Comparison of ENCODE assay signal across 1 cellular context in the genomic region with DNA sequence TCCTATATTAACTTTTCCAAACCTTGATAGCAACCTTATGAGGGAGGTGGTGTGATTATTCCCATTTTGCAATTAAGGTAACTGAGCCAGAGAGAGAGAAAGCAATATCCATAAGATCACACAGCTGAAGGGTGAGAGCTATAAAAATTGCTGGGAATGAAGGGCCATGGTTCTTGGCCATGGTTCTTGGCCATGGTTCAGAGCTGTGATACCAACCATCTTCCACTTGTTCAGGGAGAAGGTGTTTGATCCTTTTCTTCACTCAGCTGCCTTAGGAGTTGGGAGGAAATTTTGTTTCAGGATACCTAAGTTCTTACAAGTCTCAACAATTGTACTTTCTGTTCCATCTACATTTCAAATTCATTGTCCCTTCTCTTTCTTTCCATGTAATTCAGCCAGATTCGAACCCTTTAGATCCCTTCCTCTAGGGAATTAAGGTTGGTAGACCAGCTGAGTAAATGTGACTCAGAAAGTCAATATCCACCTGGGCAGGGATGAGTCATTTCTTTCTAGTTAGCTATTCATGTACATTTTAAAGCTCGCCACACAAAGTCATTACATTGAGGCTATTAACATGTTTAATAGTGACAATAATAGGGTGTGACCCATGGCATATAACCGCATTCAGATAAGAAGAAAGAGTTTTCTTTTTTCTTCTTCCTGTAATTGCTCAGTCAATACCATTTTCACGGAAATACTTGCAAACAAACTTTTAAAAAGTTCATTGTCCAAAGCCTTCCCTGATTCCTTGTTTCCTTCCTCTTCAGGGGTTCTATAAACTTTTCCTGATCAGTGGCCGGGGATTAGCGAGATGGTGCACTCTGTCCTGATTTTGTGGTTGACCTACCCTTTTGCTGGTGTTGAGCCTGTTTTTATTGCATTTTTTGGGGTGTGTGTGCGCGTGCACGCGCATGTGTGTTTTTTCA.
TF ChIP-seq lines count a peak whose summit lies in the region.

No MANE protein-coding gene starts in this region.

TF ChIP-seq in A549, 52 proteins besides CTCF, POLR2A, EP300 and RAD21 (continued from another document):
- TF ChIP-seq, protein P1, sequence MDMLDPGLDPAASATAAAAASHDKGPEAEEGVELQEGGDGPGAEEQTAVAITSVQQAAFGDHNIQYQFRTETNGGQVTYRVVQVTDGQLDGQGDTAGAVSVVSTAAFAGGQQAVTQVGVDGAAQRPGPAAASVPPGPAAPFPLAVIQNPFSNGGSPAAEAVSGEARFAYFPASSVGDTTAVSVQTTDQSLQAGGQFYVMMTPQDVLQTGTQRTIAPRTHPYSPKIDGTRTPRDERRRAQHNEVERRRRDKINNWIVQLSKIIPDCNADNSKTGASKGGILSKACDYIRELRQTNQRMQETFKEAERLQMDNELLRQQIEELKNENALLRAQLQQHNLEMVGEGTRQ (IDR thresholded peaks at IDR 0.05): no peak
- no peak for TF ChIP-seq RFX5 (IDR thresholded peaks at IDR 0.05)
- no peak for TF ChIP-seq ZNF302 (CRISPR knock-in tag; IDR thresholded peaks at IDR 0.05)
- no peak for TF ChIP-seq EHMT2 (IDR thresholded peaks at IDR 0.05; ENCODE audit: low read depth)
- TF ChIP-seq TFCP2L1 (CRISPR knock-in tag; IDR thresholded peaks at IDR 0.05): no peak
- TF ChIP-seq, protein P2, sequence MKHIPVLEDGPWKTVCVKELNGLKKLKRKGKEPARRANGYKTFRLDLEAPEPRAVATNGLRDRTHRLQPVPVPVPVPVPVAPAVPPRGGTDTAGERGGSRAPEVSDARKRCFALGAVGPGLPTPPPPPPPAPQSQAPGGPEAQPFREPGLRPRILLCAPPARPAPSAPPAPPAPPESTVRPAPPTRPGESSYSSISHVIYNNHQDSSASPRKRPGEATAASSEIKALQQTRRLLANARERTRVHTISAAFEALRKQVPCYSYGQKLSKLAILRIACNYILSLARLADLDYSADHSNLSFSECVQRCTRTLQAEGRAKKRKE (CRISPR knock-in tag; IDR thresholded peaks at IDR 0.05; ENCODE audit: low read depth): 0 out of 2 replicates have a peak, but pooled peaks have one; percentile 18
- TF ChIP-seq, protein P3, sequence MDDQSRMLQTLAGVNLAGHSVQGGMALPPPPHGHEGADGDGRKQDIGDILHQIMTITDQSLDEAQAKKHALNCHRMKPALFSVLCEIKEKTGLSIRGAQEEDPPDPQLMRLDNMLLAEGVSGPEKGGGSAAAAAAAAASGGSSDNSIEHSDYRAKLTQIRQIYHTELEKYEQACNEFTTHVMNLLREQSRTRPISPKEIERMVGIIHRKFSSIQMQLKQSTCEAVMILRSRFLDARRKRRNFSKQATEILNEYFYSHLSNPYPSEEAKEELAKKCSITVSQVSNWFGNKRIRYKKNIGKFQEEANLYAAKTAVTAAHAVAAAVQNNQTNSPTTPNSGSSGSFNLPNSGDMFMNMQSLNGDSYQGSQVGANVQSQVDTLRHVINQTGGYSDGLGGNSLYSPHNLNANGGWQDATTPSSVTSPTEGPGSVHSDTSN (IDR thresholded peaks at IDR 0.05): peak; percentile 89
- no peak; the same call in 1 of the 2 replicates for TF ChIP-seq FOXS1 (CRISPR knock-in tag; IDR thresholded peaks at IDR 0.05)
- TF ChIP-seq KDM1A (IDR thresholded peaks at IDR 0.05; ENCODE audit: low read depth): no peak
- TF ChIP-seq BHLHE40 (IDR thresholded peaks at IDR 0.05; ENCODE audit: low read depth, low read length): no peak
- no peak for TF ChIP-seq FOSB (CRISPR knock-in tag; IDR thresholded peaks at IDR 0.05)
- TF ChIP-seq, protein P4, sequence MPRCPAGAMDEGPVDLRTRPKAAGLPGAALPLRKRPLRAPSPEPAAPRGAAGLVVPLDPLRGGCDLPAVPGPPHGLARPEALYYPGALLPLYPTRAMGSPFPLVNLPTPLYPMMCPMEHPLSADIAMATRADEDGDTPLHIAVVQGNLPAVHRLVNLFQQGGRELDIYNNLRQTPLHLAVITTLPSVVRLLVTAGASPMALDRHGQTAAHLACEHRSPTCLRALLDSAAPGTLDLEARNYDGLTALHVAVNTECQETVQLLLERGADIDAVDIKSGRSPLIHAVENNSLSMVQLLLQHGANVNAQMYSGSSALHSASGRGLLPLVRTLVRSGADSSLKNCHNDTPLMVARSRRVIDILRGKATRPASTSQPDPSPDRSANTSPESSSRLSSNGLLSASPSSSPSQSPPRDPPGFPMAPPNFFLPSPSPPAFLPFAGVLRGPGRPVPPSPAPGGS (IDR thresholded peaks at IDR 0.05): peak; percentile 35; the same call in 1 of the 3 replicates
- TF ChIP-seq, protein P5, sequence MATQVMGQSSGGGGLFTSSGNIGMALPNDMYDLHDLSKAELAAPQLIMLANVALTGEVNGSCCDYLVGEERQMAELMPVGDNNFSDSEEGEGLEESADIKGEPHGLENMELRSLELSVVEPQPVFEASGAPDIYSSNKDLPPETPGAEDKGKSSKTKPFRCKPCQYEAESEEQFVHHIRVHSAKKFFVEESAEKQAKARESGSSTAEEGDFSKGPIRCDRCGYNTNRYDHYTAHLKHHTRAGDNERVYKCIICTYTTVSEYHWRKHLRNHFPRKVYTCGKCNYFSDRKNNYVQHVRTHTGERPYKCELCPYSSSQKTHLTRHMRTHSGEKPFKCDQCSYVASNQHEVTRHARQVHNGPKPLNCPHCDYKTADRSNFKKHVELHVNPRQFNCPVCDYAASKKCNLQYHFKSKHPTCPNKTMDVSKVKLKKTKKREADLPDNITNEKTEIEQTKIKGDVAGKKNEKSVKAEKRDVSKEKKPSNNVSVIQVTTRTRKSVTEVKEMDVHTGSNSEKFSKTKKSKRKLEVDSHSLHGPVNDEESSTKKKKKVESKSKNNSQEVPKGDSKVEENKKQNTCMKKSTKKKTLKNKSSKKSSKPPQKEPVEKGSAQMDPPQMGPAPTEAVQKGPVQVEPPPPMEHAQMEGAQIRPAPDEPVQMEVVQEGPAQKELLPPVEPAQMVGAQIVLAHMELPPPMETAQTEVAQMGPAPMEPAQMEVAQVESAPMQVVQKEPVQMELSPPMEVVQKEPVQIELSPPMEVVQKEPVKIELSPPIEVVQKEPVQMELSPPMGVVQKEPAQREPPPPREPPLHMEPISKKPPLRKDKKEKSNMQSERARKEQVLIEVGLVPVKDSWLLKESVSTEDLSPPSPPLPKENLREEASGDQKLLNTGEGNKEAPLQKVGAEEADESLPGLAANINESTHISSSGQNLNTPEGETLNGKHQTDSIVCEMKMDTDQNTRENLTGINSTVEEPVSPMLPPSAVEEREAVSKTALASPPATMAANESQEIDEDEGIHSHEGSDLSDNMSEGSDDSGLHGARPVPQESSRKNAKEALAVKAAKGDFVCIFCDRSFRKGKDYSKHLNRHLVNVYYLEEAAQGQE (IDR thresholded peaks at IDR 0.05): no peak
- no peak for TF ChIP-seq SREBF2 (IDR thresholded peaks at IDR 0.05)
- TF ChIP-seq GATA3 (IDR thresholded peaks at IDR 0.05; ENCODE audit: borderline replicate concordance): peak; percentile 76; the same call in 1 of the 2 replicates
- TF ChIP-seq, protein P6, sequence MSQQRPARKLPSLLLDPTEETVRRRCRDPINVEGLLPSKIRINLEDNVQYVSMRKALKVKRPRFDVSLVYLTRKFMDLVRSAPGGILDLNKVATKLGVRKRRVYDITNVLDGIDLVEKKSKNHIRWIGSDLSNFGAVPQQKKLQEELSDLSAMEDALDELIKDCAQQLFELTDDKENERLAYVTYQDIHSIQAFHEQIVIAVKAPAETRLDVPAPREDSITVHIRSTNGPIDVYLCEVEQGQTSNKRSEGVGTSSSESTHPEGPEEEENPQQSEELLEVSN (IDR thresholded peaks at IDR 0.05; ENCODE audit: borderline replicate concordance, low read depth): no peak
- TF ChIP-seq ZSCAN20 (CRISPR knock-in tag; IDR thresholded peaks at IDR 0.05): no peak
- no peak for TF ChIP-seq MAFK (IDR thresholded peaks at IDR 0.05; ENCODE audit: partially characterized antibody)
- TF ChIP-seq, protein P7, sequence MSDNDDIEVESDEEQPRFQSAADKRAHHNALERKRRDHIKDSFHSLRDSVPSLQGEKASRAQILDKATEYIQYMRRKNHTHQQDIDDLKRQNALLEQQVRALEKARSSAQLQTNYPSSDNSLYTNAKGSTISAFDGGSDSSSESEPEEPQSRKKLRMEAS (IDR thresholded peaks at IDR 0.05): peak; percentile 50
